8 cellular contexts compared by ENCODE assay signal in genomic region chr12:53098982-53099651, GRCh38. TPM values are rescaled to one million over a fixed set of nuclear protein-coding genes. Genes with fewer than 3 reads are reported as not detected.
A peak's percentile ranks its signal among the peaks of the same experiment; 100 is the strongest.
DNase-seq lines count a peak whose midpoint lies in the region; ATAC-seq and TF ChIP-seq lines count a peak whose summit lies in the region.

No MANE protein-coding gene starts in this region.

- DNase-seq in HK-2 (ENCODE audit: unreplicated experiment) (peak; percentile 91), NCI-H82 (lab: John Stamatoyannopoulos, UW) (peak; percentile 85), dorsolateral prefrontal cortex (peak; percentile 80 to 90 (median 86)), lower lobe of right lung (peak; percentile 91)
- peak; percentile 94 to 95 for DNase-seq in activated CD4-positive, alpha-beta T cell treated with anti-CD3 and anti-CD28 coated beads, Interleukin-2, amount 50 U/mL, for 48 hours
- DNase-seq in stimulated activated CD4-positive, alpha-beta T cell treated with anti-CD3 and anti-CD28 coated beads, Interleukin-4, amount 100 ng/mL, for 4 hours = peak; percentile 79 to 87

- H3K4me2 ChIP-seq in BLaER1 = peak overlapping the region; percentile 98

- peaks cover 46% of the 10 kb centered on the region for H3K4me1 ChIP-seq in BLaER1
- H3K4me1 ChIP-seq in lower lobe of right lung = peaks cover 45% of the 10 kb centered on the region

- H3K27ac ChIP-seq in BLaER1 (no peak overlapping the region), dorsolateral prefrontal cortex (peak overlapping the region in 57 of 59 donors; percentile 16 to 94 (median 82)), lower lobe of right lung (peak overlapping the region; percentile 78)

- no peaks in the 10 kb centered on the region for H3K9me3 ChIP-seq in BLaER1
- H3K9me3 ChIP-seq in lower lobe of right lung = no peaks in the 10 kb centered on the region

- H3K4me3 ChIP-seq in BLaER1 = no peak overlapping the region
- peak overlapping the region in 42 of 59 donors; percentile 0 to 73 (median 65) for H3K4me3 ChIP-seq in dorsolateral prefrontal cortex
- peak overlapping the region; percentile 62 for H3K4me3 ChIP-seq in lower lobe of right lung

- no peaks in the 10 kb centered on the region for H4K20me1 ChIP-seq in BLaER1

- H3K36me3 ChIP-seq in BLaER1 = no peaks in the 10 kb centered on the region
- H3K36me3 ChIP-seq in lower lobe of right lung = no peaks in the 10 kb centered on the region

- intact Hi-C loops in dorsolateral prefrontal cortex (cut with DNase I) (loop anchor here (1.0 to 5.0 kb wide), 4 partner anchors 32 to 83 kb away; partner anchors contain the start of genes CSAD (in 1 of the 2) and ZNF740 (in 1 of the 2)), lower lobe of right lung (cut with DNase I) (no loop called here)

- H3K9ac ChIP-seq in BLaER1 = no peak overlapping the region

- TF ChIP-seq CTCF in dorsolateral prefrontal cortex (IDR thresholded peaks at IDR 0.05 in 54 of 56, conservative IDR thresholded peaks at IDR 0.05 in 2 of 56; ENCODE audit: low read depth in 1 of 56, partially characterized antibody in 56 of 56) (peak in 55 of 56 donors; percentile 90 to 99 (median 97)), lower lobe of right lung (IDR thresholded peaks at IDR 0.05) (peak; percentile 98)

- ATAC-seq in lower lobe of right lung (peak; percentile 79 to 83), GM21423 (IDR thresholded peaks at IDR 0.05; ENCODE audit: unreplicated experiment) (no peak)

- H3K27me3 ChIP-seq in BLaER1 (peaks cover 18% of the 10 kb centered on the region), dorsolateral prefrontal cortex (no peaks in the 10 kb centered on the region), lower lobe of right lung (ENCODE audit: low read depth) (no peaks in the 10 kb centered on the region)

RNA-seq across cellular contexts. Expression of gene IGFBP6, which starts 1.6 kb away (rescaled TPM):
- total RNA-seq in dorsolateral prefrontal cortex = 10 to 100 TPM in 119 of 120 experiments, 1 to 10 TPM in 1; 9.9 to 54.8 (median 21.6) TPM
- 58.5 TPM for total RNA-seq in lower lobe of right lung

RNA-seq across cellular contexts. Expression of gene SOAT2, which starts 4.2 kb away (rescaled TPM):
- total RNA-seq in dorsolateral prefrontal cortex (under 1 TPM in 4 of 120 experiments, not detected in 116; 0.20 to 0.47 (median 0.30) TPM), lower lobe of right lung (not detected)

RNA-seq across cellular contexts. Expression of gene SPRYD3, which starts 19.9 kb away (rescaled TPM):
- 100 to 1,000 TPM in 119 of 120 experiments, 10 to 100 TPM in 1; 74.6 to 263 (median 181) TPM for total RNA-seq in dorsolateral prefrontal cortex
- total RNA-seq in lower lobe of right lung = 47.9 TPM

RNA-seq across cellular contexts. Expression of gene TNS2, which starts 49.3 kb away (rescaled TPM):
- total RNA-seq in dorsolateral prefrontal cortex = 100 to 1,000 TPM in 57 of 120 experiments, 10 to 100 TPM in 63; 51.8 to 194 (median 96.4) TPM
- total RNA-seq in lower lobe of right lung = 186 TPM
